In genomic region chr11:66619080-66619554, GRCh38 we compare ENCODE assay signal across 8 cellular contexts. TPM values are rescaled to one million over a fixed set of nuclear protein-coding genes. Genes with fewer than 3 reads are reported as not detected.
DNase-seq lines count a peak whose midpoint lies in the region; ATAC-seq and TF ChIP-seq lines count a peak whose summit lies in the region.

No MANE protein-coding gene starts in this region.

- H3K9me3 ChIP-seq in heart left ventricle = no peaks in the 10 kb centered on the region
- no peaks in the 10 kb centered on the region for H3K9me3 ChIP-seq in gastrocnemius medialis

- peaks cover 6 to 75% (median 62%) of the 10 kb centered on the region in 12 donors for H3K4me1 ChIP-seq in heart left ventricle
- H3K4me1 ChIP-seq in gastrocnemius medialis = peaks cover 54 to 68% of the 10 kb centered on the region in 2 donors

- intact Hi-C loops in activated CD8-positive, alpha-beta T cell treated with anti-CD3 and anti-CD28 coated beads for 36 hours (cut with micrococcal nuclease) = loop anchor here (2.0 to 5.0 kb wide), 2 partner anchors 20 to 42 kb away; partner anchors contain the start of gene RBM4
- intact Hi-C loops in heart left ventricle (cut with DNase I) = loop anchor here in 1 of 10 donors (1.0 to 5.0 kb wide), 2 partner anchors 18 to 338 kb away; partner anchors contain the start of gene PC
- intact Hi-C loops in gastrocnemius medialis (cut with DNase I; ENCODE audit: low total_unique reads) = no loop called here

- CTCF ChIA-PET in activated CD8-positive, alpha-beta T cell treated with anti-CD3 and anti-CD28 coated beads for 36 hours (lab: Charles Lee) = interaction anchor here (1.7 to 2.1 kb wide), 2 partner anchors 19 to 59 kb away, joined by 7 to 8 read pairs; partner anchors contain the start of genes RBM4 and RBM4B

- peak overlapping the region; percentile 93 for H3K4me3 Mint-ChIP-seq in activated CD8-positive, alpha-beta T cell treated with anti-CD3 and anti-CD28 coated beads for 36 hours

- no peaks in the 10 kb centered on the region for H3K27me3 Mint-ChIP-seq in activated CD8-positive, alpha-beta T cell treated with anti-CD3 and anti-CD28 coated beads for 36 hours

- H3K4me1 Mint-ChIP-seq in activated CD8-positive, alpha-beta T cell treated with anti-CD3 and anti-CD28 coated beads for 36 hours (ENCODE audit: low read depth) = peaks cover 58% of the 10 kb centered on the region

- H3K27ac ChIP-seq in heart left ventricle (peak overlapping the region in 11 of 12 donors; percentile 23 to 98 (median 89)), gastrocnemius medialis (peak overlapping the region in 2 of 4 donors; percentile 95)

- peaks cover 1% of the 10 kb centered on the region for H3K9me3 Mint-ChIP-seq in activated CD8-positive, alpha-beta T cell treated with anti-CD3 and anti-CD28 coated beads for 36 hours

- TF ChIP-seq POLR2A in heart left ventricle (IDR thresholded peaks at IDR 0.05) = no peak
- no peak for TF ChIP-seq POLR2A in gastrocnemius medialis (IDR thresholded peaks at IDR 0.05)

- H3K4me3 ChIP-seq in heart left ventricle (peak overlapping the region in 10 of 12 donors; percentile 75 to 98 (median 86)), gastrocnemius medialis (peak overlapping the region; percentile 77 to 96 (median 93))

- ATAC-seq in activated CD8-positive, alpha-beta T cell treated with anti-CD3 and anti-CD28 coated beads for 36 hours = peak; percentile 11
- ATAC-seq in heart left ventricle (peak; percentile 5 to 31 (median 20)), gastrocnemius medialis (no peak), GM21528 (IDR thresholded peaks at IDR 0.05; ENCODE audit: low FRiP score, unreplicated experiment) (no peak)

- no peak for TF ChIP-seq CTCF in activated CD8-positive, alpha-beta T cell treated with anti-CD3 and anti-CD28 coated beads for 36 hours (IDR thresholded peaks at IDR 0.05)
- TF ChIP-seq CTCF in heart left ventricle (IDR thresholded peaks at IDR 0.05) (no peak), gastrocnemius medialis (IDR thresholded peaks at IDR 0.05 in 4 of 5, conservative IDR thresholded peaks at IDR 0.05 in 1 of 5) (no peak)

- DNase-seq in AG20443 (ENCODE audit: low spot score) = peak; percentile 22
- peak; percentile 63 for DNase-seq in HPDE6-E6E7 (ENCODE audit: extremely low spot score)
- peak; percentile 24 for DNase-seq in activated CD8-positive, alpha-beta T cell treated with anti-CD3 and anti-CD28 coated beads for 36 hours
- no peak for DNase-seq in heart left ventricle
- no peak for DNase-seq in gastrocnemius medialis
- DNase-seq in NCI-H69 (lab: John Stamatoyannopoulos, UW) = no peak
- DNase-seq in NCI-H446 (lab: John Stamatoyannopoulos, UW) = no peak

- peaks cover 80% of the 10 kb centered on the region for H3K36me3 Mint-ChIP-seq in activated CD8-positive, alpha-beta T cell treated with anti-CD3 and anti-CD28 coated beads for 36 hours (ENCODE audit: low read depth)

- peak overlapping the region; percentile 98 for H3K27ac Mint-ChIP-seq in activated CD8-positive, alpha-beta T cell treated with anti-CD3 and anti-CD28 coated beads for 36 hours

- in situ Hi-C loops in gastrocnemius medialis (cut with MboI; ENCODE audit: low sequenced_read_pairs in 4 of 4) = no loop called here

- POLR2A ChIA-PET in activated CD8-positive, alpha-beta T cell treated with anti-CD3 and anti-CD28 coated beads for 36 hours (lab: Charles Lee) = interaction anchor here (1.0 to 16.1 kb wide), 6 partner anchors 19 to 74 kb away, joined by 3 to 558 read pairs (median 4); partner anchors contain the start of genes RBM4 and RBM4B

- H3K36me3 ChIP-seq in heart left ventricle (peaks cover 0 to 33% (median 23%) of the 10 kb centered on the region in 9 donors), gastrocnemius medialis (peaks cover 0 to 2% of the 10 kb centered on the region in 2 donors)

- H3K27me3 ChIP-seq in heart left ventricle (no peaks in the 10 kb centered on the region), gastrocnemius medialis (no peaks in the 10 kb centered on the region)

- WGBS in heart left ventricle, 4 donors = 29 to 45% (median 35%) methylated on average over 4 of the region's 4 CpGs

RNA-seq across cellular contexts. Expression of gene RBM14, which starts 2.7 kb away (rescaled TPM):
- 100 to 1,000 TPM; 153 to 159 TPM for total RNA-seq in activated CD8-positive, alpha-beta T cell treated with anti-CD3 and anti-CD28 coated beads for 36 hours
- total RNA-seq in heart left ventricle = 10 to 100 TPM; 20.3 to 40.0 (median 30.6) TPM
- 10 to 100 TPM; 17.4 to 34.3 TPM for polyA plus RNA-seq in heart left ventricle
- 10 to 100 TPM; 17.0 to 43.2 (median 29.4) TPM for total RNA-seq in gastrocnemius medialis

RNA-seq across cellular contexts. Expression of gene RBM4, which starts 19.4 kb away (rescaled TPM):
- 100 to 1,000 TPM; 108 to 114 TPM for total RNA-seq in activated CD8-positive, alpha-beta T cell treated with anti-CD3 and anti-CD28 coated beads for 36 hours
- total RNA-seq in heart left ventricle (10 to 100 TPM; 46.4 to 89.4 (median 56.6) TPM), gastrocnemius medialis (100 to 1,000 TPM in 1 of 4 donors, 10 to 100 TPM in 3; 62.4 to 117 (median 69.2) TPM)
- polyA plus RNA-seq in heart left ventricle = 10 to 100 TPM; 46.8 to 61.6 TPM

RNA-seq across cellular contexts. Expression of gene CCS, which starts 26.1 kb away (rescaled TPM):
- 10 to 100 TPM; 22.0 to 25.6 TPM for total RNA-seq in activated CD8-positive, alpha-beta T cell treated with anti-CD3 and anti-CD28 coated beads for 36 hours
- total RNA-seq in heart left ventricle = 10 to 100 TPM; 13.9 to 26.7 (median 19.1) TPM
- polyA plus RNA-seq in heart left ventricle = 10 to 100 TPM; 20.2 to 41.1 TPM
- 10 to 100 TPM in 3 of 4 donors, 1 to 10 TPM in 1; 9.0 to 12.3 (median 11.7) TPM for total RNA-seq in gastrocnemius medialis

RNA-seq across cellular contexts. Expression of gene CCDC87, which starts 26.3 kb away (rescaled TPM):
- total RNA-seq in activated CD8-positive, alpha-beta T cell treated with anti-CD3 and anti-CD28 coated beads for 36 hours = under 1 TPM; 0.14 to 0.27 TPM
- total RNA-seq in heart left ventricle (under 1 TPM; 0.14 to 0.63 (median 0.36) TPM), gastrocnemius medialis (under 1 TPM in 2 of 4 donors, not detected in 2; 0.13 to 0.41 TPM)
- under 1 TPM; 0.15 to 0.18 TPM for polyA plus RNA-seq in heart left ventricle

RNA-seq across cellular contexts. Expression of gene CTSF, which starts 50.7 kb away (rescaled TPM):
- total RNA-seq in activated CD8-positive, alpha-beta T cell treated with anti-CD3 and anti-CD28 coated beads for 36 hours = 1 to 10 TPM in 1 of 2 experiments, under 1 TPM in 1; 0.68 to 1.3 TPM
- total RNA-seq in heart left ventricle (10 to 100 TPM; 34.6 to 76.4 (median 52.8) TPM), gastrocnemius medialis (10 to 100 TPM; 49.1 to 87.0 (median 60.6) TPM)
- 10 to 100 TPM; 17.7 to 23.3 TPM for polyA plus RNA-seq in heart left ventricle

Comparison
In these comparisons a context has a peak if more than half of its experiments do, and no peak if none do; other contexts are left out.
1. DNase-seq: peak in AG20443 (single experiment), HPDE6-E6E7 (single experiment) and activated CD8-positive, alpha-beta T cell treated with anti-CD3 and anti-CD28 coated beads for 36 hours (single experiment); none in heart left ventricle (0 of 5), gastrocnemius medialis (0 of 2), NCI-H69 (single experiment) and NCI-H446 (0 of 2).
2. ATAC-seq: peak in activated CD8-positive, alpha-beta T cell treated with anti-CD3 and anti-CD28 coated beads for 36 hours (single experiment) and heart left ventricle (4 of 4); none in gastrocnemius medialis (0 of 2) and GM21528 (single experiment).